Comparison of ENCODE assay signal across 34 cellular contexts in the genomic region with DNA sequence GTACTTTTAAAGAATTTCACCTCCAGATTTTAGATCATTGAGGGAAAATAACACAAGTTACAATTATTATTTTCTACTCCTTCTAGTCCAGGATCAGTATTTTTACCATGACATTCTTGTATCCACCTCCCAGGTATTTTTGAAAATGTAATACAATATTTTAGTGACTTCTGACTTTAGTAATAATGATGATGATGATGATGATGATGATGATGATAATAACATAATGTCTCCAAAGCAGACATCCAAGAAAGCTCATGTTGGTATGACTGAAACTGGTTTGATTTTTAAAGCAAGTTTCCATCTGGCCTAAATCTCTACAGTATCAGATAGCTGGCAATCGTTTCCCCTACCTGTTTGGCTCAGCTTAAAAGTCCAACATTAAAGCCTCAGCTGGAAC.
"Had no signal": no experiment of that assay in that cellular context is flagged by ENCODE, and none has a peak within 500 bp of the region (broad histone marks: within the 10 kb centered on the region; RNA-seq: fewer than 3 reads in every experiment).

No MANE protein-coding gene starts in this region.

- H3K9me3 ChIP-seq: MG63 had no signal

- H3K36me3 ChIP-seq: MG63 had no signal

- H3K27me3 ChIP-seq: MG63 had no signal

- H3K4me3 ChIP-seq: MG63 had no signal

- DNase-seq: Karpas-422, Kasumi-1, MG63, MM.1S, MV-4-11, NCI-H1048, NCI-H1092, NCI-H1092 treated with DMSO at 0.1 percent for 48 hours, NCI-H1105, NCI-H1105 treated with DMSO at 0.1 percent for 48 hours, NCI-H1417, NCI-H1417 treated with DMSO at 0.1 percent for 48 hours, NCI-H1436, NCI-H1436 treated with DMSO at 0.1 percent for 48 hours, NCI-H146, NCI-H1694, NCI-H1694 treated with DMSO at 0.1 percent for 48 hours, NCI-H187, NCI-H187 treated with DMSO at 0.1 percent for 48 hours, NCI-H1930, NCI-H2029, NCI-H2029 treated with DMSO at 0.1 percent for 48 hours, NCI-H2081, NCI-H2081 treated with DMSO at 0.1 percent for 48 hours, NCI-H2107, NCI-H2171, NCI-H2171 treated with DMSO at 0.1 percent for 48 hours, NCI-H2227 treated with DMSO at 0.1 percent for 48 hours, NCI-H226, NCI-H345, NCI-H446, NCI-H446 treated with DMSO at 0.1 percent for 48 hours, NCI-H510A, NCI-H510A treated with DMSO at 0.1 percent for 48 hours had no signal
